ENCODE assay signal across 8 cellular contexts in genomic region chr18:62131305-62131909, GRCh38. TPM values are rescaled to one million over a fixed set of nuclear protein-coding genes. Genes with fewer than 3 reads are reported as not detected.
DNase-seq lines count a peak whose midpoint lies in the region; ATAC-seq lines count a peak whose summit lies in the region.

No MANE protein-coding gene starts in this region.

- H3K36me3 ChIP-seq in GM23248 (ENCODE audit: low read depth) (no peaks in the 10 kb centered on the region), iPS DF 6.9 (ENCODE audit: control insufficient read depth, insufficient read depth, low read length) (no peaks in the 10 kb centered on the region)

- H3K4me3 ChIP-seq in GM23248 (no peak overlapping the region), iPS DF 6.9 (ENCODE audit: low read length) (no peak overlapping the region)

- in situ Hi-C loops in G401 (cut with HindIII; ENCODE audit: low sequenced_read_pairs): no loop called here
- in situ Hi-C loops in GM23248 (cut with MboI): loop anchor here (10.0 to 25.0 kb wide), 2 partner anchors 567 to 794 kb away; partner anchors contain the start of gene CDH20

- no peak overlapping the region for H3K9ac ChIP-seq in GM23248

- H3K27ac Mint-ChIP-seq in T-helper 17 cell: no peak overlapping the region

- WGBS in GM23248 (ENCODE audit: low coverage in 1 of 2, low lambda C conversion rate in 2 of 2, missing lambda C conversion rate in 2 of 2), 2 experiments: 67 to 77% methylated on average over 2 of the region's 2 CpGs
- no CpG with 5 or more reads among the region's 2 CpGs for WGBS in iPS DF 6.9 (ENCODE audit: insufficient coverage, insufficient read length)

- no peaks in the 10 kb centered on the region for H3K9me2 ChIP-seq in GM23248 (ENCODE audit: insufficient read depth)

- peaks cover 15% of the 10 kb centered on the region for H3K4me1 ChIP-seq in GM23248 (ENCODE audit: insufficient read depth)
- H3K4me1 ChIP-seq in iPS DF 6.9 (ENCODE audit: control insufficient read depth, insufficient read depth, low read length): no peaks in the 10 kb centered on the region

- no peaks in the 10 kb centered on the region for H3K27me3 ChIP-seq in GM23248 (replicated peaks; ENCODE audit: insufficient read depth)
- no peaks in the 10 kb centered on the region for H3K27me3 ChIP-seq in iPS DF 6.9 (ENCODE audit: control insufficient read depth, insufficient read depth, low read length)

- peaks cover 7% of the 10 kb centered on the region for H3K4me1 Mint-ChIP-seq in T-helper 17 cell

- H3K27ac ChIP-seq in GM23248 (no peak overlapping the region), iPS DF 6.9 (ENCODE audit: low read length) (no peak overlapping the region)

- H3K4me2 ChIP-seq in GM23248 (ENCODE audit: unreplicated experiment): no peak overlapping the region

- H3F3A ChIP-seq in GM23248 (ENCODE audit: insufficient read depth): no peaks in the 10 kb centered on the region

- DNase-seq in G401 (ENCODE audit: low spot score): peak; percentile 82
- peak; percentile 71 for DNase-seq in GM23248
- peak; percentile 38 for DNase-seq in MV-4-11 (lab: John Stamatoyannopoulos, UW)
- DNase-seq in T-helper 17 cell: peak; percentile 11 to 43 (median 14)
- peak; percentile 79 for DNase-seq in astrocyte of the hippocampus (ENCODE audit: low read depth, low spot score)
- DNase-seq in iPS DF 6.9 (ENCODE audit: low read depth, low spot score): peak; percentile 18
- DNase-seq in stimulated activated CD4-positive, alpha-beta T cell treated with anti-CD3 and anti-CD28 coated beads, Interleukin-12 subunit alpha, Interleukin-12 subunit beta, amount 100 ng/mL, for 48 hours (ENCODE audit: low read depth in 2 of 3, low spot score in 1 of 3): peak; percentile 26 to 55 (median 38)
- DNase-seq in GDM1 (lab: John Stamatoyannopoulos, UW): no peak

- H3K79me2 ChIP-seq in GM23248 (ENCODE audit: insufficient read depth): no peaks in the 10 kb centered on the region

- H3K9me3 ChIP-seq in GM23248 (ENCODE audit: low read depth) (no peaks in the 10 kb centered on the region), T-helper 17 cell (ENCODE audit: control insufficient read depth, low read length, poor library complexity, severe bottlenecking) (no peaks in the 10 kb centered on the region), iPS DF 6.9 (ENCODE audit: control insufficient read depth, insufficient read depth, low read length) (no peaks in the 10 kb centered on the region)

- no peak overlapping the region for H2AFZ ChIP-seq in GM23248

- H4K20me1 ChIP-seq in GM23248 (ENCODE audit: insufficient read depth): no peaks in the 10 kb centered on the region

- peak; percentile 63 for ATAC-seq in T-helper 17 cell

- H3K4me3 Mint-ChIP-seq in T-helper 17 cell: no peak overlapping the region

- no peaks in the 10 kb centered on the region for H3K27me3 Mint-ChIP-seq in T-helper 17 cell

- peaks cover 5% of the 10 kb centered on the region for H3K36me3 Mint-ChIP-seq in T-helper 17 cell (ENCODE audit: low read depth)

RNA-seq across cellular contexts. Expression of gene PIGN, which starts 55.4 kb away (rescaled TPM):
- total RNA-seq in G401 (2014; rRNA removed; shearing (Covaris generic)): 23.1 and 30.8 TPM in 2 replicates
- 22.3 and 27.2 TPM in 2 replicates for total RNA-seq in GM23248 (2014; rRNA removed; shearing (Covaris generic))
- 16.0 and 17.5 TPM in 2 replicates for polyA plus RNA-seq in GM23248 (2016; fragmentation: Nextera tagmentation; extraction: Ambion mirVana)
- 10 to 100 TPM; 17.9 to 18.1 TPM for total RNA-seq in T-helper 17 cell

RNA-seq across cellular contexts. Expression of gene RELCH, which starts 55.6 kb away (rescaled TPM):
- total RNA-seq in G401 (2014; rRNA removed; shearing (Covaris generic)): 29.0 and 31.4 TPM in 2 replicates
- 31.6 and 38.6 TPM in 2 replicates for total RNA-seq in GM23248 (2014; rRNA removed; shearing (Covaris generic))
- polyA plus RNA-seq in GM23248 (2016; fragmentation: Nextera tagmentation; extraction: Ambion mirVana): 7.9 and 8.6 TPM in 2 replicates
- 10 to 100 TPM; 49.0 to 52.5 TPM for total RNA-seq in T-helper 17 cell
